ENCODE assay signal across 20 cellular contexts in the genomic region with DNA sequence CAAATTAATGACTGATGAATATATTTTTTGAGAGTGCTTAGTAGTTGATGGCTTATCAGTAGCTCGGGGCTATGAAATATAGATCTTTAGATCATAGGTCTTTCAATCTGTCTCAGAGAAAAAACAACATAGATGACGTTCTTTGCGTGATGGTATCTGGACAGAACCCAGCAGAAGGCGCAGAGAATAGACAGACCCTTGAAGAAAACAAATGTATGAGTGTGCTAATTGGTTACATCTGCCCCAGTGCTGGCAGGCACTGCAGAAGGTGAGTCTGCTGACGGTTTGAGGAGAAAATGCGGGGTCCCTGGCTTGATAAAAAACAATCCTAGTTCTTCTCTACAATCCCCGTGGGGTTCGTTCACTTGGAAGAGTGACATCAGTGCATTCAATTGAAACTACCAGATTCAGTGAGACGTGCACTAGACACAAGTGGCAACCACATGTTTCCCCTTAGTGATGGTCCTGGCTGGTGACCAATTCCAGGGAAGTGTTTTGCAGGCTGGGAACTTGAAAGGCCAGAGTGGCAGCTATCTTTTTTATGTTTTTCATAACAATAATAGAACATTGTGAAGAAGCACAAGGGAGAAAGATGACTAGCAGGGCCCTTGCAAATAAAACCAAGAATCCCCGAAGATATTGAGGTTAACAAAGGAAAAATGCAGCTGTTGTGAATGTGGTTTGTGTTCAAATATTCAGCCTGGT.
DNase-seq lines count a peak whose midpoint lies in the region; ATAC-seq, FAIRE-seq and TF ChIP-seq lines count a peak whose summit lies in the region.
"Had no signal": no experiment of that assay in that cellular context is flagged by ENCODE, and none has a peak within 500 bp of the region (broad histone marks: within the 10 kb centered on the region; RNA-seq: fewer than 3 reads in every experiment).

No MANE protein-coding gene starts in this region.

- peaks cover 2% of the 10 kb centered on the region for H3K27me3 Mint-ChIP-seq in astrocyte (ENCODE audit: low read depth, unreplicated experiment)
- H3K27me3 Mint-ChIP-seq in mesothelial cell of epicardium (ENCODE audit: low read depth): peaks cover 8% of the 10 kb centered on the region
- no peaks in the 10 kb centered on the region for H3K27me3 Mint-ChIP-seq in WTC11 (ENCODE audit: low read depth)

- H3K36me3 Mint-ChIP-seq in astrocyte (ENCODE audit: low read depth, unreplicated experiment) (no peaks in the 10 kb centered on the region), mesothelial cell of epicardium (no peaks in the 10 kb centered on the region), WTC11 (no peaks in the 10 kb centered on the region)
- H3K36me3 Mint-ChIP-seq: natural killer cell had no signal

- intact Hi-C loops in posterior cingulate gyrus (cut with DNase I): no loop called here

- H3K36me3 ChIP-seq in BJ (ENCODE audit: control insufficient read depth, insufficient read depth, low read length) (no peaks in the 10 kb centered on the region), astrocyte (ENCODE audit: insufficient read depth, low read length) (no peaks in the 10 kb centered on the region)
- H3K36me3 ChIP-seq: lower lobe of right lung had no signal

- H3K27ac Mint-ChIP-seq in astrocyte (ENCODE audit: unreplicated experiment) (no peak overlapping the region), mesothelial cell of epicardium (peak overlapping the region; percentile 29), WTC11 (no peak overlapping the region)
- H3K27ac Mint-ChIP-seq: natural killer cell; T-helper 1 cell treated with Interleukin-12 subunit alpha and Interleukin-12 subunit beta and Interleukin-4 antibody, amounts not matched to agents 30 μg/mL and 1 μg/mL, for 36 hours had no signal

- CTCF ChIA-PET in BJ (lab: Yijun Ruan, JAX): no interaction called here
- CTCF ChIA-PET in WTC11 (lab: Charles Lee): interaction anchor here (0.9 kb wide), 1 partner anchor 904 kb away, joined by 3 read pairs; no protein-coding TSS in a partner anchor

- no peaks in the 10 kb centered on the region for H3K9me3 ChIP-seq in astrocyte (ENCODE audit: insufficient read depth, low read depth, low read length)
- H3K9me3 ChIP-seq: body of pancreas, lower lobe of right lung had no signal

- no peak for ATAC-seq in WTC11
- no peak for ATAC-seq in left lobe of liver
- ATAC-seq: activated CD4-positive, CD25-positive, alpha-beta regulatory T cell treated with anti-CD3 and anti-CD28 coated beads, Interleukin-2, amount 50 U/mL, for 24 hours; body of pancreas; lower lobe of right lung; natural killer cell; sciatic nerve had no signal

- no peak overlapping the region for H3K4me3 Mint-ChIP-seq in astrocyte (ENCODE audit: unreplicated experiment)
- no peak overlapping the region for H3K4me3 Mint-ChIP-seq in mesothelial cell of epicardium
- H3K4me3 Mint-ChIP-seq in WTC11: no peak overlapping the region
- H3K4me3 Mint-ChIP-seq: natural killer cell; T-helper 1 cell treated with Interleukin-12 subunit alpha and Interleukin-12 subunit beta and Interleukin-4 antibody, amounts not matched to agents 30 μg/mL and 1 μg/mL, for 36 hours had no signal

- H3K4me1 ChIP-seq in astrocyte (ENCODE audit: insufficient read depth, low read length): no peaks in the 10 kb centered on the region
- H3K4me1 ChIP-seq: body of pancreas, lower lobe of right lung had no signal

- no peaks in the 10 kb centered on the region for H3K79me2 ChIP-seq in astrocyte (ENCODE audit: insufficient read depth, low read length)

- H2AFZ ChIP-seq in astrocyte (ENCODE audit: low read depth, low read length): peak overlapping the region; percentile 44

- H3K9me3 Mint-ChIP-seq in astrocyte (ENCODE audit: unreplicated experiment): no peaks in the 10 kb centered on the region
- peaks cover 11% of the 10 kb centered on the region for H3K9me3 Mint-ChIP-seq in mesothelial cell of epicardium
- H3K9me3 Mint-ChIP-seq in WTC11: no peaks in the 10 kb centered on the region
- H3K9me3 Mint-ChIP-seq: T-helper 1 cell treated with Interleukin-12 subunit alpha and Interleukin-12 subunit beta and Interleukin-4 antibody, amounts not matched to agents 30 μg/mL and 1 μg/mL, for 36 hours had no signal

- H3K4me2 ChIP-seq in astrocyte (ENCODE audit: low read length): no peak overlapping the region

- DNase-seq in BJ (ENCODE audit: low read depth): peak; percentile 11
- DNase-seq in NCI-H1092 treated with DMSO at 0.1 percent for 48 hours (lab: John Stamatoyannopoulos, UW): peak; percentile 29
- DNase-seq in astrocyte (ENCODE audit: low read depth): peak; percentile 31
- no peak for DNase-seq in mesothelial cell of epicardium (ENCODE audit: low spot score in 2 of 2, unreplicated experiment in 2 of 2)
- no peak for DNase-seq in WTC11 (ENCODE audit: low spot score)
- no peak for DNase-seq in posterior cingulate gyrus
- no peak for DNase-seq in germinal center (ENCODE audit: low spot score)
- no peak for DNase-seq in left lobe of liver (ENCODE audit: low spot score)
- DNase-seq: body of pancreas; HCEC 1CT; KBM-7; lower lobe of right lung; natural killer cell; NCI-H1436; NCI-H524 treated with DMSO at 0.1 percent for 48 hours; RPMI8226; stimulated activated CD4-positive, alpha-beta T cell treated with anti-CD3 and anti-CD28 coated beads, Interleukin-4, amount 100 ng/mL, for 1 hour had no signal

- POLR2A ChIA-PET in BJ (lab: Charles Lee) (no interaction called here), WTC11 (lab: Charles Lee) (no interaction called here)

- H3K27ac ChIP-seq in astrocyte (ENCODE audit: low read depth, low read length): no peak overlapping the region
- H3K27ac ChIP-seq: body of pancreas, lower lobe of right lung had no signal

- no peaks in the 10 kb centered on the region for H4K20me1 ChIP-seq in astrocyte (ENCODE audit: insufficient read depth, low read length)

- H3K4me1 Mint-ChIP-seq in astrocyte (ENCODE audit: low read depth, unreplicated experiment) (no peaks in the 10 kb centered on the region), mesothelial cell of epicardium (peaks cover 10% of the 10 kb centered on the region), WTC11 (peaks cover 13% of the 10 kb centered on the region)
- H3K4me1 Mint-ChIP-seq: natural killer cell had no signal

- no peak overlapping the region for H3K9ac ChIP-seq in astrocyte (ENCODE audit: low read length)

- TF ChIP-seq CTCF in BJ (IDR thresholded peaks at IDR 0.05; ENCODE audit: insufficient read depth, low read depth, low read length): no peak
- TF ChIP-seq CTCF in astrocyte (IDR thresholded peaks at IDR 0.05; ENCODE audit: insufficient read depth, low read depth, low read length): no peak
- TF ChIP-seq CTCF in mesothelial cell of epicardium (IDR thresholded peaks at IDR 0.05; ENCODE audit: unreplicated experiment): no peak
- TF ChIP-seq CTCF in WTC11 (IDR thresholded peaks at IDR 0.05): no peak

- H3K4me3 ChIP-seq in BJ (ENCODE audit: low read depth, low read length): no peak overlapping the region
- H3K4me3 ChIP-seq in astrocyte (ENCODE audit: insufficient read depth, low read depth, low read length): no peak overlapping the region
- H3K4me3 ChIP-seq: body of pancreas, lower lobe of right lung had no signal

- H3K27me3 ChIP-seq in BJ (ENCODE audit: control insufficient read depth, insufficient read depth, low read length): no peaks in the 10 kb centered on the region
- H3K27me3 ChIP-seq in astrocyte (ENCODE audit: insufficient read depth, low read length): no peaks in the 10 kb centered on the region
- H3K27me3 ChIP-seq: body of pancreas had no signal

- no peak for FAIRE-seq in astrocyte (lab: Jason Lieb, UNC)

TF ChIP-seq in WTC11, 78 proteins besides CTCF, POLR2A, EP300 and RAD21:
- TF ChIP-seq ZNF219 (CRISPR knock-in tag; IDR thresholded peaks at IDR 0.05; ENCODE audit: borderline replicate concordance) (no peak), JUN (CRISPR knock-in tag; IDR thresholded peaks at IDR 0.05) (no peak)

Comparison
In these comparisons a context has a peak if more than half of its experiments do, and no peak if none do; other contexts are left out.
1. DNase-seq: peak in BJ (single experiment), NCI-H1092 treated with DMSO at 0.1 percent for 48 hours (single experiment) and astrocyte (single experiment); none in mesothelial cell of epicardium (0 of 2), WTC11 (single experiment), posterior cingulate gyrus (0 of 10), germinal center (single experiment) and left lobe of liver (single experiment).